In genomic region chr6:128505603-128506002, GRCh38 we compare ENCODE assay signal across 1 cellular context.
TF ChIP-seq lines count a peak whose summit lies in the region.

No MANE protein-coding gene starts in this region.

TF ChIP-seq in HepG2, 621 proteins besides CTCF, POLR2A, EP300 and RAD21 (continued from another document and continues in another):
- TF ChIP-seq PPARG (CRISPR knock-in tag; conservative IDR thresholded peaks at IDR 0.05) (no peak), ATF7-NPFF (CRISPR knock-in tag; IDR thresholded peaks at IDR 0.05; ENCODE audit: low read depth) (no peak), ZNF136 (CRISPR knock-in tag; IDR thresholded peaks at IDR 0.05; ENCODE audit: low read depth) (no peak), ZMYM4 (CRISPR knock-in tag; IDR thresholded peaks at IDR 0.05) (peak; percentile 47; the same call in 1 of the 2 replicates), ARID5B (CRISPR knock-in tag; IDR thresholded peaks at IDR 0.05) (peak; percentile 86), CCAR2 (optimal IDR thresholded peaks at IDR 0.05; ENCODE audit: low read depth, low read length) (no peak), ZNF530 (CRISPR knock-in tag; IDR thresholded peaks at IDR 0.05; ENCODE audit: low read depth) (no peak), ZNF570 (CRISPR knock-in tag; IDR thresholded peaks at IDR 0.05; ENCODE audit: borderline replicate concordance) (no peak), THAP11 (CRISPR knock-in tag; IDR thresholded peaks at IDR 0.05) (0 out of 2 replicates have a peak, but pooled peaks have one; percentile 18), ZNF7 (CRISPR knock-in tag; IDR thresholded peaks at IDR 0.05) (no peak), HDAC6 (IDR thresholded peaks at IDR 0.05; ENCODE audit: low read depth, low read length) (no peak; the same call in 1 of the 2 replicates), MYC (CRISPR knock-in tag; IDR thresholded peaks at IDR 0.05; ENCODE audit: borderline replicate concordance) (no peak), TP53 (CRISPR knock-in tag; conservative IDR thresholded peaks at IDR 0.05) (no peak), ZNF782 (CRISPR knock-in tag; IDR thresholded peaks at IDR 0.05; ENCODE audit: borderline replicate concordance) (no peak), ZIK1 (CRISPR knock-in tag; IDR thresholded peaks at IDR 0.05; ENCODE audit: borderline replicate concordance, low read depth) (no peak), HMG20B (CRISPR knock-in tag; conservative IDR thresholded peaks at IDR 0.05) (no peak), ZNF572 (CRISPR knock-in tag; IDR thresholded peaks at IDR 0.05) (no peak), ZNF781 (CRISPR knock-in tag; IDR thresholded peaks at IDR 0.05; ENCODE audit: borderline replicate concordance, not compliant biosample characterization) (no peak), MED1 (CRISPR knock-in tag; IDR thresholded peaks at IDR 0.05) (peak; percentile 82), BCL6 (CRISPR knock-in tag; IDR thresholded peaks at IDR 0.05) (peak; percentile 60), IRF2 (CRISPR knock-in tag; IDR thresholded peaks at IDR 0.05) (peak; percentile 68; the same call in 1 of the 2 replicates), ZFP62 (CRISPR knock-in tag; IDR thresholded peaks at IDR 0.05) (no peak), ZFP1 (CRISPR knock-in tag; IDR thresholded peaks at IDR 0.05) (no peak), ZFX (CRISPR knock-in tag; IDR thresholded peaks at IDR 0.05; ENCODE audit: low read depth) (0 out of 2 replicates have a peak, but pooled peaks have one; percentile 3), KAT8 (CRISPR knock-in tag; IDR thresholded peaks at IDR 0.05) (no peak; the same call in 1 of the 2 replicates), RERE (CRISPR knock-in tag; IDR thresholded peaks at IDR 0.05; ENCODE audit: low read depth) (peak; percentile 54; the same call in 1 of the 2 replicates), RFX1 (IDR thresholded peaks at IDR 0.05) (no peak), SP2 (CRISPR knock-in tag; IDR thresholded peaks at IDR 0.05) (no peak), ASH2L (IDR thresholded peaks at IDR 0.05; ENCODE audit: insufficient read length, low read depth, low read length) (peak; percentile 94)
- TF ChIP-seq, protein P1, sequence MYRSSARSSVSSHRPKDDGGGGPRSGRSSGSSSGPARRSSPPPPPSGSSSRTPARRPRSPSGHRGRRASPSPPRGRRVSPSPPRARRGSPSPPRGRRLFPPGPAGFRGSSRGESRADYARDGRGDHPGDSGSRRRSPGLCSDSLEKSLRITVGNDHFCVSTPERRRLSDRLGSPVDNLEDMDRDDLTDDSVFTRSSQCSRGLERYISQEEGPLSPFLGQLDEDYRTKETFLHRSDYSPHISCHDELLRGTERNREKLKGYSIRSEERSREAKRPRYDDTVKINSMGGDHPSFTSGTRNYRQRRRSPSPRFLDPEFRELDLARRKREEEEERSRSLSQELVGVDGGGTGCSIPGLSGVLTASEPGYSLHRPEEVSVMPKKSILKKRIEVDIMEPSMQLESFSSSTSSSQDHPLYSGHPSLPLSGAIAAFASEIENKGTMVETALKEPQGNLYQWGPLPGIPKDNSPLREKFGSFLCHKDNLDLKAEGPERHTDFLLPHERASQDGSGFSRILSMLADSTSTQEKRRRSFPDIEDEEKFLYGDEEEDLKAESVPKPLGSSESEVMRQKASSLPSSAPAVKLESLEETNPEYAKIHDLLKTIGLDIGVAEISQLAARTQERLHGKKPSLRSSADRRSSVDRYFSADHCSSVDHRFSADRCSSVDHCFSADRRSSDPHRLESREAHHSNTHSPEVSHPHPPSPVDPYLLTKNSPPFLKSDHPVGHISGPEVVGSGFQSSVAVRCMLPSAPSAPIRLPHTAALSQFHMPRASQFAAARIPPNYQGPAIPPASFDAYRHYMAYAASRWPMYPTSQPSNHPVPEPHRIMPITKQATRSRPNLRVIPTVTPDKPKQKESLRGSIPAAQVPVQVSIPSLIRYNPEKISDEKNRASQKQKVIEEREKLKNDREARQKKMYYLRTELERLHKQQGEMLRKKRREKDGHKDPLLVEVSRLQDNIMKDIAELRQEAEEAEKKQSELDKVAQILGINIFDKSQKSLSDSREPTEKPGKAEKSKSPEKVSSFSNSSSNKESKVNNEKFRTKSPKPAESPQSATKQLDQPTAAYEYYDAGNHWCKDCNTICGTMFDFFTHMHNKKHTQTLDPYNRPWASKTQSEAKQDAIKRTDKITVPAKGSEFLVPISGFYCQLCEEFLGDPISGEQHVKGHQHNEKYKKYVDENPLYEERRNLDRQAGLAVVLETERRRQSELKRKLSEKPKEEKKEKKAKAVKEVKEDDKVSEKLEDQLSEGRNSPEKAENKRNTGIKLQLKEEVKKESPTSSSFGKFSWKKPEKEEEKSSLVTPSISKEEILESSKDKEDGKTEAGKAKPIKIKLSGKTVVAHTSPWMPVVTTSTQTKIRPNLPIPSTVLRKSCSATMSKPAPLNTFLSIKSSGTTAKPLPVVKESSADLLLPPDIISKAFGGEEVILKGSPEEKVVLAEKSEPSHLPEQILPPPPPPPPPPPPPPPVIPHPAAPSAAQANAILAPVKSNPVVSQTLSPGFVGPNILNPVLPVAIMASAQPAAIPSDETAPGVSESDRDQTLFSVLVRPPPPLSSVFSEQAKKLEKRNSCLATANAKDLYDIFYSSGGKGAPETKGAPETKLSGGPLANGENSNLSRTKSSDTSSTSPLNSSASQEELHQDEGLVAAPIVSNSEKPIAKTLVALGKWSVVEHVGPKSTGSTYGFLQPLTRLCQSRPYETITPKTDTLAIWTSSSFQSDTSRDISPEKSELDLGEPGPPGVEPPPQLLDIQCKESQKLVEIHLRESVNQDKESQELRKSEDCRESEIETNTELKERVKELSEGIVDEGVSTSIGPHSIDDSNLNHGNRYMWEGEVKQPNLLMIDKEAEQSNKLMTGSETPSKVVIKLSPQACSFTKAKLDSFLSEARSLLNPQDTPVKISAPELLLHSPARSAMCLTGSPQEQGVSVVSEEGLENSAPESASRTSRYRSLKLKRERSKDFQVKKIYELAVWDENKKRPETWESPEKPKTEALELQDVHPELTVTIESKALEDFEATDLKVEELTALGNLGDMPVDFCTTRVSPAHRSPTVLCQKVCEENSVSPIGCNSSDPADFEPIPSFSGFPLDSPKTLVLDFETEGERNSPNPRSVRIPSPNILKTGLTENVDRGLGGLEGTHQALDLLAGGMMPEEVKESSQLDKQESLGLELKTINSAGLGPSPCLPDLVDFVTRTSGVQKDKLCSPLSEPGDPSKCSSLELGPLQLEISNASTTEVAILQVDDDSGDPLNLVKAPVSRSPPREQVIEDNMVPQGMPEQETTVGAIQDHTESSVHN (CRISPR knock-in tag; IDR thresholded peaks at IDR 0.05), result no peak
- TF ChIP-seq, protein P2, sequence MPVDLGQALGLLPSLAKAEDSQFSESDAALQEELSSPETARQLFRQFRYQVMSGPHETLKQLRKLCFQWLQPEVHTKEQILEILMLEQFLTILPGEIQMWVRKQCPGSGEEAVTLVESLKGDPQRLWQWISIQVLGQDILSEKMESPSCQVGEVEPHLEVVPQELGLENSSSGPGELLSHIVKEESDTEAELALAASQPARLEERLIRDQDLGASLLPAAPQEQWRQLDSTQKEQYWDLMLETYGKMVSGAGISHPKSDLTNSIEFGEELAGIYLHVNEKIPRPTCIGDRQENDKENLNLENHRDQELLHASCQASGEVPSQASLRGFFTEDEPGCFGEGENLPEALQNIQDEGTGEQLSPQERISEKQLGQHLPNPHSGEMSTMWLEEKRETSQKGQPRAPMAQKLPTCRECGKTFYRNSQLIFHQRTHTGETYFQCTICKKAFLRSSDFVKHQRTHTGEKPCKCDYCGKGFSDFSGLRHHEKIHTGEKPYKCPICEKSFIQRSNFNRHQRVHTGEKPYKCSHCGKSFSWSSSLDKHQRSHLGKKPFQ (CRISPR knock-in tag; IDR thresholded peaks at IDR 0.05; ENCODE audit: insufficient replicate concordance), result no peak
- TF ChIP-seq, protein P3, sequence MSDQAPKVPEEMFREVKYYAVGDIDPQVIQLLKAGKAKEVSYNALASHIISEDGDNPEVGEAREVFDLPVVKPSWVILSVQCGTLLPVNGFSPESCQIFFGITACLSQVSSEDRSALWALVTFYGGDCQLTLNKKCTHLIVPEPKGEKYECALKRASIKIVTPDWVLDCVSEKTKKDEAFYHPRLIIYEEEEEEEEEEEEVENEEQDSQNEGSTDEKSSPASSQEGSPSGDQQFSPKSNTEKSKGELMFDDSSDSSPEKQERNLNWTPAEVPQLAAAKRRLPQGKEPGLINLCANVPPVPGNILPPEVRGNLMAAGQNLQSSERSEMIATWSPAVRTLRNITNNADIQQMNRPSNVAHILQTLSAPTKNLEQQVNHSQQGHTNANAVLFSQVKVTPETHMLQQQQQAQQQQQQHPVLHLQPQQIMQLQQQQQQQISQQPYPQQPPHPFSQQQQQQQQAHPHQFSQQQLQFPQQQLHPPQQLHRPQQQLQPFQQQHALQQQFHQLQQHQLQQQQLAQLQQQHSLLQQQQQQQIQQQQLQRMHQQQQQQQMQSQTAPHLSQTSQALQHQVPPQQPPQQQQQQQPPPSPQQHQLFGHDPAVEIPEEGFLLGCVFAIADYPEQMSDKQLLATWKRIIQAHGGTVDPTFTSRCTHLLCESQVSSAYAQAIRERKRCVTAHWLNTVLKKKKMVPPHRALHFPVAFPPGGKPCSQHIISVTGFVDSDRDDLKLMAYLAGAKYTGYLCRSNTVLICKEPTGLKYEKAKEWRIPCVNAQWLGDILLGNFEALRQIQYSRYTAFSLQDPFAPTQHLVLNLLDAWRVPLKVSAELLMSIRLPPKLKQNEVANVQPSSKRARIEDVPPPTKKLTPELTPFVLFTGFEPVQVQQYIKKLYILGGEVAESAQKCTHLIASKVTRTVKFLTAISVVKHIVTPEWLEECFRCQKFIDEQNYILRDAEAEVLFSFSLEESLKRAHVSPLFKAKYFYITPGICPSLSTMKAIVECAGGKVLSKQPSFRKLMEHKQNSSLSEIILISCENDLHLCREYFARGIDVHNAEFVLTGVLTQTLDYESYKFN (CRISPR knock-in tag; conservative IDR thresholded peaks at IDR 0.05), result peak; percentile 98
- TF ChIP-seq, protein P4, sequence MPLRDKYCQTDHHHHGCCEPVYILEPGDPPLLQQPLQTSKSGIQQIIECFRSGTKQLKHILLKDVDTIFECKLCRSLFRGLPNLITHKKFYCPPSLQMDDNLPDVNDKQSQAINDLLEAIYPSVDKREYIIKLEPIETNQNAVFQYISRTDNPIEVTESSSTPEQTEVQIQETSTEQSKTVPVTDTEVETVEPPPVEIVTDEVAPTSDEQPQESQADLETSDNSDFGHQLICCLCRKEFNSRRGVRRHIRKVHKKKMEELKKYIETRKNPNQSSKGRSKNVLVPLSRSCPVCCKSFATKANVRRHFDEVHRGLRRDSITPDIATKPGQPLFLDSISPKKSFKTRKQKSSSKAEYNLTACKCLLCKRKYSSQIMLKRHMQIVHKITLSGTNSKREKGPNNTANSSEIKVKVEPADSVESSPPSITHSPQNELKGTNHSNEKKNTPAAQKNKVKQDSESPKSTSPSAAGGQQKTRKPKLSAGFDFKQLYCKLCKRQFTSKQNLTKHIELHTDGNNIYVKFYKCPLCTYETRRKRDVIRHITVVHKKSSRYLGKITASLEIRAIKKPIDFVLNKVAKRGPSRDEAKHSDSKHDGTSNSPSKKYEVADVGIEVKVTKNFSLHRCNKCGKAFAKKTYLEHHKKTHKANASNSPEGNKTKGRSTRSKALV (CRISPR knock-in tag; IDR thresholded peaks at IDR 0.05), result no peak
